Comparison of ENCODE assay signal across 8 cellular contexts in the genomic region with DNA sequence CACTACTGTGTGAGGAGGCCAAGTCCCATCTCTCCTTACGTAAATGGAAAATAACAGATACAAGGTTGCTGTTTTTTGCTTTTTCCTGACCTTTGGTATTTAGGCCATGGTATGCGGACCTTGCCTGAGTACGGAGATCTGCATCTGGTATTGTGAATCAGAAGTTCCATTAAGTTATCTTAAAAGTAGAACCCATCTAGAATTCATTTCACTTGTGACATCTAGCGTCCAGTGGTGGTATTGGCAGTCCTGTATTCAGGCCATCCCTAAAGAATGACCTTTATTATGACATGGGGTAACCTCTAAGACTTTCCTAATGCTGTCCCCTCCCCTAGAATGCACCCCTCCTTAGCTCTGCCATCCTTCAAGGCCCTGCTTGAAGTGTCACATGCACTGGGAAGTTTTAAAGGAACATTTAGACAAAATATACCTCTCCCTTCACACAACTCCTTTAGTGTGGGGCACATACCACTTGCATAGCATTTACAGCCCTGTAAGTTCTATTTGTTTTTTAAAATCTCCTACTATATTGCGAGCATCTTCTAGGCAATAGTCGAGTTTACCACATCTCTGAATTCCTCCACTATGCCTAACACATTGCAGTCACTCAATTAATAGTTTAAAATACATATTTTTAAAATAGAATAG. TPM values are rescaled to one million over a fixed set of nuclear protein-coding genes. Genes with fewer than 3 reads are reported as not detected.
DNase-seq lines count a peak whose midpoint lies in the region; ATAC-seq, FAIRE-seq and TF ChIP-seq lines count a peak whose summit lies in the region.

No MANE protein-coding gene starts in this region.

- peaks cover 5% of the 10 kb centered on the region for H3K4me1 ChIP-seq in CD8-positive, alpha-beta T cell (ENCODE audit: insufficient read depth, low read length)

- peaks cover 2% of the 10 kb centered on the region for H3K27me3 Mint-ChIP-seq in CD8-positive, alpha-beta T cell (ENCODE audit: low read depth)

- peak; percentile 84 for FAIRE-seq in GM19239 (lab: Jason Lieb, UNC)

- ATAC-seq in CD8-positive, alpha-beta T cell: peak; percentile 32
- peak; percentile 42 for ATAC-seq in HG03565 (IDR thresholded peaks at IDR 0.05; ENCODE audit: unreplicated experiment)

- POLR2A ChIA-PET in CD8-positive, alpha-beta T cell (lab: Charles Lee): interaction anchor here (1.2 kb wide), 1 partner anchor 594 kb away, joined by 3 read pairs; no protein-coding TSS in a partner anchor

- no peak overlapping the region for H3K27ac Mint-ChIP-seq in CD8-positive, alpha-beta T cell

- peaks cover 4% of the 10 kb centered on the region for H3K36me3 Mint-ChIP-seq in CD8-positive, alpha-beta T cell

- CTCF ChIA-PET in CD8-positive, alpha-beta T cell (lab: Charles Lee): interaction anchor here (1.0 to 2.9 kb wide), 5 partner anchors 12 to 902 kb away, joined by 3 to 20 read pairs (median 9); no protein-coding TSS in a partner anchor

- H3K27me3 ChIP-seq in CD8-positive, alpha-beta T cell (ENCODE audit: insufficient read depth, low read length): no peaks in the 10 kb centered on the region

- no peak overlapping the region for H3K27ac ChIP-seq in CD8-positive, alpha-beta T cell (ENCODE audit: low read depth, low read length)

- intact Hi-C loops in CD8-positive, alpha-beta T cell (cut with DNase I, micrococcal nuclease): loop anchor here (2.0 to 10.0 kb wide), 8 partner anchors 55 to 1813 kb away; partner anchors contain the start of genes PANK3 (in 2 of the 2), RARS1 (in 2 of the 2) and DOCK2 (in 1 of the 2)

- peak; percentile 11 to 61 (median 41) for DNase-seq in CD8-positive, alpha-beta T cell
- DNase-seq in GM19239 (ENCODE audit: insufficient read length, low spot score) (peak; percentile 15), SHP77 treated with DMSO at 0.1 percent for 48 hours (lab: John Stamatoyannopoulos, UW) (peak; percentile 12), glomerular endothelial cell (ENCODE audit: extremely low read depth, low read depth, low spot score) (peak; percentile 52), putamen (ENCODE audit: low spot score) (peak; percentile 40), NCI-H1048 (lab: John Stamatoyannopoulos, UW) (no peak)
- DNase-seq in activated effector memory CD4-positive, alpha-beta T cell treated with Interleukin-2 at 50 U/mL for 16 hours: peak; percentile 18

- H3K4me3 ChIP-seq in CD8-positive, alpha-beta T cell (ENCODE audit: low read depth, low read length): no peak overlapping the region

- H3K9me3 ChIP-seq in CD8-positive, alpha-beta T cell (ENCODE audit: low read length): no peaks in the 10 kb centered on the region

- no peaks in the 10 kb centered on the region for H3K9me3 Mint-ChIP-seq in CD8-positive, alpha-beta T cell

- H3K4me3 Mint-ChIP-seq in CD8-positive, alpha-beta T cell: no peak overlapping the region

- H3K4me1 Mint-ChIP-seq in CD8-positive, alpha-beta T cell (ENCODE audit: low read depth): peaks cover 21% of the 10 kb centered on the region

- H3K36me3 ChIP-seq in CD8-positive, alpha-beta T cell (ENCODE audit: insufficient read depth, low read length): no peaks in the 10 kb centered on the region

- peak; percentile 74 for TF ChIP-seq CTCF in CD8-positive, alpha-beta T cell (IDR thresholded peaks at IDR 0.05)

RNA-seq across cellular contexts. Expression of gene SPDL1, which starts 1.9 kb away (rescaled TPM):
- total RNA-seq in CD8-positive, alpha-beta T cell: 1 to 10 TPM; 5.2 to 6.9 TPM
- 15.3 and 23.6 TPM in 2 replicates for total RNA-seq in glomerular endothelial cell

RNA-seq across cellular contexts. Expression of gene DOCK2, which starts 55.4 kb away (rescaled TPM):
- total RNA-seq in CD8-positive, alpha-beta T cell: 100 to 1,000 TPM; 194 to 197 TPM
- total RNA-seq in glomerular endothelial cell: 1.2 and 1.5 TPM in 2 replicates

Comparison
In these comparisons a context has a peak if more than half of its experiments do, and no peak if none do; other contexts are left out.
1. RNA of gene DOCK2, which starts 55.4 kb away (total RNA-seq): 194 to 197 TPM in CD8-positive, alpha-beta T cell; 1.2 to 1.5 TPM in glomerular endothelial cell; every median in the first group is over 10 times any median in the second.